Comparison of ENCODE assay signal across 9 cellular contexts in the genomic region with DNA sequence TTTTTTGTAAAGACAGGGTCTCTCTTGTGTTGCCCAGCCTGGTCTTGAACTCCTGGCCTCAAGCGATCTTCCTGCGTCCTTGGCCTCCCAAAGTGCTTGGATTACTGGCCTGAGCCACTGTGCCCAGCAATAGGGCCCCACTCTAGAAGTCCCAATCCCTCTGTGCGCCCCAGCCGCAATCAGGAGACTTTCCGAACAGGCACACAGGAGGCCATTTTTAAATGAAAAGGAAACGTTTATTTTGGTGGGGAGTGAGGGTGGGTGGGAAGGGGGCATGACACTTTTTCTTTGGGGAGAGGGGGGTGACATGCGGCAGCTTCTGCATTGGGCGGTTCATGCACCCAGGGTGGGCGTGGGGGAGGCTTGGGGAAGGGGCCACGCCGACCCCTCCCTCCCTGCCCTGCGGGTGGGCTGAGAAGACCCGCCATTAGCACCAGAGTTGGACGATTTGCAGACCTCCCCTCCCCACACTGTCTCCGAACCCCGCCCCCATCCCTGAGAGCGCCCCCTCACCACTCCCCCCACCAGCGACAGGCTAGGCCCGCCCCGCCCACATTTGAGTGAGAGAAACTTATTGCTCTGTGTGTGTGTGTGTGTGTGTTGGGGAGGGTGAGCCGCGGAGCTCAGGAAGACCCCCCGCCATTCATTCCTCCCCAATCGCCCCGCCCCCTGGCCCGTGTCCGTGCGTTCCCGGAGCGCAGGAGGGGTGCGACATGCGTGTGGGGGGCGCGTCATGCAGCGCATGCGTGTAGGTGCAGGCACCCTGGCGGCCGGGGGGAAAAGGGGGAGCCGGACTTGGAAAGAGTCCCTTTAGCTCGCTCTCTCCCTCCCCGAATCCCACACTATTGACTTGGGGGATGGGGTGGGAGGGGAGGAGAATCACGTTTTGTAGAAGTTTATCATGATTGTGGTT. TPM values are rescaled to one million over a fixed set of nuclear protein-coding genes. Genes with fewer than 3 reads are reported as not detected.
DNase-seq lines count a peak whose midpoint lies in the region; ATAC-seq and TF ChIP-seq lines count a peak whose summit lies in the region.
"Had no signal": no experiment of that assay in that cellular context is flagged by ENCODE, and none has a peak within 500 bp of the region (broad histone marks: within the 10 kb centered on the region; RNA-seq: fewer than 3 reads in every experiment).

No MANE protein-coding gene starts in this region.

- H3K27me3 Mint-ChIP-seq in MCF 10A (ENCODE audit: insufficient read depth, unreplicated experiment) (peaks cover 62% of the 10 kb centered on the region), type B pancreatic cell (peaks cover 76% of the 10 kb centered on the region)

- H3K27ac Mint-ChIP-seq in MCF 10A (ENCODE audit: low read depth, unreplicated experiment) (no peak overlapping the region), type B pancreatic cell (no peak overlapping the region)

- BruUV-seq in MCF 10A (replicated peaks; lab: Mats Ljungman, UMichigan) = no TSS peak

- no peaks in the 10 kb centered on the region for H3K4me1 ChIP-seq in breast epithelium
- peaks cover 0 to 19% of the 10 kb centered on the region in 2 donors for H3K4me1 ChIP-seq in right atrium auricular region

- peaks cover 9 to 14% of the 10 kb centered on the region in 2 donors for H3K9me3 ChIP-seq in breast epithelium
- peaks cover 0 to 7% of the 10 kb centered on the region in 2 donors for H3K9me3 ChIP-seq in right atrium auricular region

- H3K36me3 Mint-ChIP-seq in MCF 10A (ENCODE audit: insufficient read depth, unreplicated experiment) (no peaks in the 10 kb centered on the region), type B pancreatic cell (peaks cover 4% of the 10 kb centered on the region)

- H3K27me3 ChIP-seq in breast epithelium (peaks cover 3 to 52% of the 10 kb centered on the region in 2 donors), right atrium auricular region (peaks cover 9 to 32% of the 10 kb centered on the region in 2 donors)

- TF ChIP-seq CTCF in breast epithelium (IDR thresholded peaks at IDR 0.05) (no peak), MCF 10A (IDR thresholded peaks at IDR 0.05; ENCODE audit: unreplicated experiment) (no peak), right atrium auricular region (IDR thresholded peaks at IDR 0.05) (no peak), type B pancreatic cell (conservative IDR thresholded peaks at IDR 0.05) (peak; percentile 50)

- H3K4me3 Mint-ChIP-seq in MCF 10A (ENCODE audit: unreplicated experiment) (no peak overlapping the region), type B pancreatic cell (peak overlapping the region; percentile 75)

- POLR2A ChIA-PET in MCF 10A (lab: Yijun Ruan, JAX) = no interaction called here

- DNase-seq in breast epithelium (ENCODE audit: low spot score in 2 of 2) = no peak
- no peak for DNase-seq in MCF 10A (ENCODE audit: unreplicated experiment)
- peak; percentile 16 for DNase-seq in NCI-H526 treated with DMSO at 0.1 percent for 48 hours (lab: John Stamatoyannopoulos, UW)
- no peak for DNase-seq in right atrium auricular region (ENCODE audit: low spot score)
- DNase-seq in type B pancreatic cell (ENCODE audit: extremely low spot score, unreplicated experiment) = no peak
- no peak for DNase-seq in activated CD4-positive, alpha-beta T cell treated with anti-CD3 and anti-CD28 coated beads for 4 hours

- CTCF ChIA-PET in MCF 10A (lab: Yijun Ruan, JAX) = no interaction called here

- peak overlapping the region in 2 of 3 donors; percentile 24 to 25 for H3K4me3 ChIP-seq in breast epithelium
- peak overlapping the region; percentile 21 to 25 for H3K4me3 ChIP-seq in right atrium auricular region

- H3K4me1 Mint-ChIP-seq in MCF 10A (ENCODE audit: insufficient read depth, unreplicated experiment) (peaks cover 6% of the 10 kb centered on the region), type B pancreatic cell (ENCODE audit: unreplicated experiment) (peaks cover 5% of the 10 kb centered on the region)

- intact Hi-C loops in breast epithelium (cut with DNase I; ENCODE audit: low total_unique reads) (no loop called here), MCF 10A (cut with micrococcal nuclease) (no loop called here)

- H3K9me3 Mint-ChIP-seq in MCF 10A (ENCODE audit: unreplicated experiment) (no peaks in the 10 kb centered on the region), type B pancreatic cell (no peaks in the 10 kb centered on the region)

- H3K36me3 ChIP-seq in breast epithelium (no peaks in the 10 kb centered on the region), right atrium auricular region (peaks cover 4% of the 10 kb centered on the region)

- no peak for TF ChIP-seq POLR2A in breast epithelium (IDR thresholded peaks at IDR 0.05)

- no peak overlapping the region for H3K27ac ChIP-seq in breast epithelium
- H3K27ac ChIP-seq in right atrium auricular region = no peak overlapping the region

- ATAC-seq in GM18498 (IDR thresholded peaks at IDR 0.05; ENCODE audit: unreplicated experiment) = no peak
- ATAC-seq in HG03460 (IDR thresholded peaks at IDR 0.05; ENCODE audit: unreplicated experiment) = no peak

RNA-seq across cellular contexts. Expression of a gene that starts 17.2 kb away (rescaled TPM):
- 1 to 10 TPM in 2 of 3 donors, under 1 TPM in 1; 0.32 to 3.7 (median 1.6) TPM for total RNA-seq in breast epithelium
- not detected in 2 replicates for total RNA-seq in MCF 10A (2022)
- total RNA-seq in right atrium auricular region = 1 to 10 TPM; 1.4 to 2.0 TPM
- 9.5 and 11.2 TPM in 2 replicates for total RNA-seq in type B pancreatic cell (ENCODE audit: low replicate concordance)

RNA-seq across cellular contexts. Expression of a gene that starts 53.5 kb away (rescaled TPM):
- total RNA-seq in breast epithelium (1 to 10 TPM in 2 of 3 donors, under 1 TPM in 1; 0.80 to 1.8 (median 1.6) TPM), MCF 10A (2022) (0.49 and 0.51 TPM in 2 replicates), right atrium auricular region (under 1 TPM in 1 of 2 donors, not detected in 1; 0.31 TPM), type B pancreatic cell (ENCODE audit: low replicate concordance) (2.3 and 6.0 TPM in 2 replicates)
- total RNA-seq: RPMI7951 had no signal
